8 cellular contexts compared by ENCODE assay signal in genomic region chr9:34046784-34047379, GRCh38. TPM values are rescaled to one million over a fixed set of nuclear protein-coding genes. Genes with fewer than 3 reads are reported as not detected.
DNase-seq lines count a peak whose midpoint lies in the region; ATAC-seq and TF ChIP-seq lines count a peak whose summit lies in the region.

No MANE protein-coding gene starts in this region.

- H3K4me3 Mint-ChIP-seq in activated naive CD8-positive, alpha-beta T cell treated with anti-CD3 and anti-CD28 coated beads, Interleukin-2, amount 10 ng/mL, durations not matched to agents 7 days and 5 days = peak overlapping the region; percentile 90

- peaks cover 29 to 40% (median 32%) of the 10 kb centered on the region in 10 experiments for H3K4me1 ChIP-seq in BLaER1 treated with 17β-estradiol and CSF1 and Interleukin-3, amounts not matched to agents 10 nM and 100 nM
- H3K4me1 ChIP-seq in HUES64 (ENCODE audit: insufficient read depth, low read length) (peaks cover 23% of the 10 kb centered on the region), left lung (peaks cover 14 to 41% of the 10 kb centered on the region in 2 donors), prostate gland (replicated peaks) (peaks cover 10% of the 10 kb centered on the region)

- H3K9me3 ChIP-seq in BLaER1 treated with 17β-estradiol and CSF1 and Interleukin-3, amounts not matched to agents 10 nM and 100 nM (replicated peaks in 1 of 11) = peaks cover 0 to 14% (median 9%) of the 10 kb centered on the region in 11 experiments; a peak in 16 of 22 replicates
- H3K9me3 ChIP-seq in HUES64 (ENCODE audit: insufficient read depth, low read depth, low read length) (no peaks in the 10 kb centered on the region), left lung (no peaks in the 10 kb centered on the region), prostate gland (no peaks in the 10 kb centered on the region)

- no peaks in the 10 kb centered on the region for H3K9me3 Mint-ChIP-seq in activated naive CD8-positive, alpha-beta T cell treated with anti-CD3 and anti-CD28 coated beads, Interleukin-2, amount 10 ng/mL, durations not matched to agents 7 days and 5 days

- H3K4me1 Mint-ChIP-seq in activated naive CD8-positive, alpha-beta T cell treated with anti-CD3 and anti-CD28 coated beads, Interleukin-2, amount 10 ng/mL, durations not matched to agents 7 days and 5 days = peaks cover 27% of the 10 kb centered on the region

- TF ChIP-seq CTCF in left lung (IDR thresholded peaks at IDR 0.05) (no peak), prostate gland (IDR thresholded peaks at IDR 0.05) (no peak)

- no peaks in the 10 kb centered on the region for H3K27me3 ChIP-seq in BLaER1 treated with 17β-estradiol and CSF1 and Interleukin-3, amounts not matched to agents 10 nM and 100 nM
- H3K27me3 ChIP-seq in HUES64 (ENCODE audit: insufficient read depth, low read length) (no peaks in the 10 kb centered on the region), left lung (no peaks in the 10 kb centered on the region), prostate gland (replicated peaks; ENCODE audit: insufficient read depth) (no peaks in the 10 kb centered on the region)

- DNase-seq in activated naive CD8-positive, alpha-beta T cell treated with anti-CD3 and anti-CD28 coated beads, Interleukin-2, amount 10 ng/mL, durations not matched to agents 7 days and 5 days = no peak
- no peak for DNase-seq in left lung
- no peak for DNase-seq in activated gamma-delta T cell treated with Interleukin-2 at 50 U/mL for 16 hours
- no peak for DNase-seq in NCI-H526 treated with DMSO at 0.1 percent for 48 hours (lab: John Stamatoyannopoulos, UW)
- DNase-seq in prostate gland (ENCODE audit: low spot score) = no peak

- H3K36me3 Mint-ChIP-seq in activated naive CD8-positive, alpha-beta T cell treated with anti-CD3 and anti-CD28 coated beads, Interleukin-2, amount 10 ng/mL, durations not matched to agents 7 days and 5 days = peaks cover 2% of the 10 kb centered on the region

- H3K4me3 ChIP-seq in BLaER1 treated with 17β-estradiol and CSF1 and Interleukin-3, amounts not matched to agents 10 nM and 100 nM = peak overlapping the region; percentile 81 to 99 (median 88)
- H3K4me3 ChIP-seq in HUES64 (ENCODE audit: low read length) = peak overlapping the region; percentile 92
- H3K4me3 ChIP-seq in left lung = peak overlapping the region; percentile 68 to 77
- peak overlapping the region in 1 of 2 donors; percentile 75 for H3K4me3 ChIP-seq in prostate gland

- TF ChIP-seq POLR2A in prostate gland (IDR thresholded peaks at IDR 0.05) = no peak

- peak overlapping the region in 10 of 11 experiments; percentile 59 to 99 (median 96); a peak in 21 of 22 replicates for H3K27ac ChIP-seq in BLaER1 treated with 17β-estradiol and CSF1 and Interleukin-3, amounts not matched to agents 10 nM and 100 nM
- H3K27ac ChIP-seq in HUES64 (ENCODE audit: low read depth, low read length) (no peak overlapping the region), left lung (no peak overlapping the region), prostate gland (no peak overlapping the region)

- peak overlapping the region; percentile 6 for H3K27ac Mint-ChIP-seq in activated naive CD8-positive, alpha-beta T cell treated with anti-CD3 and anti-CD28 coated beads, Interleukin-2, amount 10 ng/mL, durations not matched to agents 7 days and 5 days

- H3K27me3 Mint-ChIP-seq in activated naive CD8-positive, alpha-beta T cell treated with anti-CD3 and anti-CD28 coated beads, Interleukin-2, amount 10 ng/mL, durations not matched to agents 7 days and 5 days = no peaks in the 10 kb centered on the region

- peaks cover 12 to 67% (median 64%) of the 10 kb centered on the region in 11 experiments; a peak in 21 of 22 replicates for H4K20me1 ChIP-seq in BLaER1 treated with 17β-estradiol and CSF1 and Interleukin-3, amounts not matched to agents 10 nM and 100 nM

- intact Hi-C loops in left lung (cut with DNase I) (no loop called here), prostate gland (cut with DNase I) (loop anchor here (10.0 kb wide), 1 partner anchor 232 kb away; the partner anchor contains the start of gene UBE2R2)

- 82% methylated on average over 5 of the region's 5 CpGs for WGBS in HUES64
- 79% methylated on average over 5 of the region's 5 CpGs for WGBS in prostate gland

- peak overlapping the region; percentile 90 to 99 (median 95) for H3K4me2 ChIP-seq in BLaER1 treated with 17β-estradiol and CSF1 and Interleukin-3, amounts not matched to agents 10 nM and 100 nM

- POLR2A ChIA-PET in activated naive CD8-positive, alpha-beta T cell treated with anti-CD3 and anti-CD28 coated beads, Interleukin-2, amount 10 ng/mL, durations not matched to agents 7 days and 5 days (lab: Charles Lee) = interaction anchor here (2.0 kb wide), 1 partner anchor 281 kb away, joined by 7 read pairs; no protein-coding TSS in a partner anchor

- ATAC-seq in activated naive CD8-positive, alpha-beta T cell treated with anti-CD3 and anti-CD28 coated beads, Interleukin-2, amount 10 ng/mL, durations not matched to agents 7 days and 5 days (ENCODE audit: low read depth) = no peak
- no peak for ATAC-seq in left lung
- no peak for ATAC-seq in GM18517 (IDR thresholded peaks at IDR 0.05; ENCODE audit: unreplicated experiment)

- peaks cover 21 to 45% (median 35%) of the 10 kb centered on the region in 11 experiments for H3K36me3 ChIP-seq in BLaER1 treated with 17β-estradiol and CSF1 and Interleukin-3, amounts not matched to agents 10 nM and 100 nM
- H3K36me3 ChIP-seq in HUES64 (ENCODE audit: insufficient read depth, low read length) (peaks cover 13% of the 10 kb centered on the region), left lung (peaks cover 0 to 14% of the 10 kb centered on the region in 2 donors), prostate gland (no peaks in the 10 kb centered on the region)

- peak overlapping the region; percentile 89 to 97 (median 95) for H3K9ac ChIP-seq in BLaER1 treated with 17β-estradiol and CSF1 and Interleukin-3, amounts not matched to agents 10 nM and 100 nM
- peak overlapping the region; percentile 0; the same call in 1 of the 2 replicates for H3K9ac ChIP-seq in HUES64 (ENCODE audit: low read depth, low read length)

RNA-seq across cellular contexts. Expression of gene UBAP2, which starts 1.8 kb away (rescaled TPM):
- polyA plus RNA-seq in HUES64 (2013, experiment 1 of 2) = 36.5 TPM
- 37.7 TPM for polyA plus RNA-seq in HUES64 (2013, experiment 2 of 2)
- 10 to 100 TPM; 42.9 to 48.8 TPM for total RNA-seq in activated naive CD8-positive, alpha-beta T cell treated with anti-CD3 and anti-CD28 coated beads, Interleukin-2, amount 10 ng/mL, durations not matched to agents 7 days and 5 days
- 10 to 100 TPM; 28.2 to 40.3 TPM for total RNA-seq in left lung
- 10 to 100 TPM; 29.8 to 52.8 TPM for total RNA-seq in prostate gland

Comparison
In these comparisons a context has a peak if more than half of its experiments do, and no peak if none do; other contexts are left out.
1. H3K27ac ChIP-seq: peak in BLaER1 treated with 17β-estradiol and CSF1 and Interleukin-3, amounts not matched to agents 10 nM and 100 nM (10 of 11); none in HUES64 (single experiment), left lung (0 of 2) and prostate gland (0 of 2).